In the genomic region with DNA sequence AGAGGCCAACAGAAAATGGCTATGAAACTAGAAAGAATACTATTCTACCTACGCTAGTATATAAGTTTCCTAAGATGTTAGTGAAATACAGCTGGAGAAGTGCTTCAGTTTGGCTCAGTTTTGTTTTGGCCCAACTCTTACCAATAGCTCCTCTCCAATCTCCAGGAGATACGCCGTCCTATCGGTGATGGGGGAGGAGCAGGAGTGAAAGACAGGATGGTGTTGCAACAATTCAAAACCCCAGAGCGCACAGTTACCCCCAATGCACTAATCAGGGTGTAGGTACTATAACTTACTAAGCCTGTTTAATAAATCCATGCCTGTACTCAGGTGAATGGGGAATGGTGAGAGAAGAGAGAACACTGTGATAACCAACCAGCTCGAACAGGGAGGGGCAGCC, we compare ENCODE assay signal across 1 cellular context.
A peak's percentile ranks its signal among the peaks of the same experiment; 100 is the strongest.
TF ChIP-seq lines count a peak whose summit lies in the region.

No MANE protein-coding gene starts in this region.

TF ChIP-seq in K562, 482 proteins besides CTCF, POLR2A, EP300 and RAD21:
- TF ChIP-seq, protein P1, sequence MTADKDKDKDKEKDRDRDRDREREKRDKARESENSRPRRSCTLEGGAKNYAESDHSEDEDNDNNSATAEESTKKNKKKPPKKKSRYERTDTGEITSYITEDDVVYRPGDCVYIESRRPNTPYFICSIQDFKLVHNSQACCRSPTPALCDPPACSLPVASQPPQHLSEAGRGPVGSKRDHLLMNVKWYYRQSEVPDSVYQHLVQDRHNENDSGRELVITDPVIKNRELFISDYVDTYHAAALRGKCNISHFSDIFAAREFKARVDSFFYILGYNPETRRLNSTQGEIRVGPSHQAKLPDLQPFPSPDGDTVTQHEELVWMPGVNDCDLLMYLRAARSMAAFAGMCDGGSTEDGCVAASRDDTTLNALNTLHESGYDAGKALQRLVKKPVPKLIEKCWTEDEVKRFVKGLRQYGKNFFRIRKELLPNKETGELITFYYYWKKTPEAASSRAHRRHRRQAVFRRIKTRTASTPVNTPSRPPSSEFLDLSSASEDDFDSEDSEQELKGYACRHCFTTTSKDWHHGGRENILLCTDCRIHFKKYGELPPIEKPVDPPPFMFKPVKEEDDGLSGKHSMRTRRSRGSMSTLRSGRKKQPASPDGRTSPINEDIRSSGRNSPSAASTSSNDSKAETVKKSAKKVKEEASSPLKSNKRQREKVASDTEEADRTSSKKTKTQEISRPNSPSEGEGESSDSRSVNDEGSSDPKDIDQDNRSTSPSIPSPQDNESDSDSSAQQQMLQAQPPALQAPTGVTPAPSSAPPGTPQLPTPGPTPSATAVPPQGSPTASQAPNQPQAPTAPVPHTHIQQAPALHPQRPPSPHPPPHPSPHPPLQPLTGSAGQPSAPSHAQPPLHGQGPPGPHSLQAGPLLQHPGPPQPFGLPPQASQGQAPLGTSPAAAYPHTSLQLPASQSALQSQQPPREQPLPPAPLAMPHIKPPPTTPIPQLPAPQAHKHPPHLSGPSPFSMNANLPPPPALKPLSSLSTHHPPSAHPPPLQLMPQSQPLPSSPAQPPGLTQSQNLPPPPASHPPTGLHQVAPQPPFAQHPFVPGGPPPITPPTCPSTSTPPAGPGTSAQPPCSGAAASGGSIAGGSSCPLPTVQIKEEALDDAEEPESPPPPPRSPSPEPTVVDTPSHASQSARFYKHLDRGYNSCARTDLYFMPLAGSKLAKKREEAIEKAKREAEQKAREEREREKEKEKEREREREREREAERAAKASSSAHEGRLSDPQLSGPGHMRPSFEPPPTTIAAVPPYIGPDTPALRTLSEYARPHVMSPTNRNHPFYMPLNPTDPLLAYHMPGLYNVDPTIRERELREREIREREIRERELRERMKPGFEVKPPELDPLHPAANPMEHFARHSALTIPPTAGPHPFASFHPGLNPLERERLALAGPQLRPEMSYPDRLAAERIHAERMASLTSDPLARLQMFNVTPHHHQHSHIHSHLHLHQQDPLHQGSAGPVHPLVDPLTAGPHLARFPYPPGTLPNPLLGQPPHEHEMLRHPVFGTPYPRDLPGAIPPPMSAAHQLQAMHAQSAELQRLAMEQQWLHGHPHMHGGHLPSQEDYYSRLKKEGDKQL (CRISPR knock-in tag; IDR thresholded peaks at IDR 0.05; ENCODE audit: borderline replicate concordance): no peak
- TF ChIP-seq CEBPB (tag; IDR thresholded peaks at IDR 0.05): peak; percentile 79
TF ChIP-seq in K562: peak in this region for 1.
